ENCODE assay signal across 8 cellular contexts in genomic region chr6:151324079-151324825, GRCh38.
DNase-seq lines count a peak whose midpoint lies in the region; ATAC-seq and TF ChIP-seq lines count a peak whose summit lies in the region.

No MANE protein-coding gene starts in this region.

- ATAC-seq in HG03045 (IDR thresholded peaks at IDR 0.05; ENCODE audit: unreplicated experiment) (peak; percentile 69), GM18517 (IDR thresholded peaks at IDR 0.05; ENCODE audit: unreplicated experiment) (no peak)

- TF ChIP-seq CTCF in GM10266 (IDR thresholded peaks at IDR 0.05; ENCODE audit: control insufficient read depth, insufficient read depth, low read depth, missing control alignments), result peak; percentile 97
- peak; percentile 97 for TF ChIP-seq CTCF in cardiac fibroblast (IDR thresholded peaks at IDR 0.05; ENCODE audit: low read depth, low read length)

- H3K4me3 ChIP-seq in cardiac fibroblast (replicated peaks in 1 of 2; ENCODE audit: low read depth in 2 of 2, low read length in 2 of 2), result no peak overlapping the region

- DNase-seq in GM10266 (ENCODE audit: extremely low spot score), result peak; percentile 79
- DNase-seq in NCI-H226, result peak; percentile 86
- DNase-seq in activated CD4-positive, CD25-positive, alpha-beta regulatory T cell (lab: John Stamatoyannopoulos, UW), result peak; percentile 30 to 47 (median 39)
- peak; percentile 91 to 95 for DNase-seq in cardiac fibroblast (ENCODE audit: low read depth in 2 of 2)
- DNase-seq in kidney glomerular epithelial cell (lab: John Stamatoyannopoulos, UW), result peak; percentile 66
- peak; percentile 20 to 53 for DNase-seq in stimulated activated CD4-positive, alpha-beta T cell treated with anti-CD3 and anti-CD28 coated beads, Interleukin-1b, Interleukin-23, amount 100 ng/mL, for 1 hour (ENCODE audit: low read depth in 2 of 2)

Comparison
In these comparisons a context has a peak if more than half of its experiments do, and no peak if none do; other contexts are left out.
1. DNase-seq: peak in every context shown above with its lines; median percentile 93 in cardiac fibroblast; 86 in NCI-H226; 79 in GM10266; 66 in kidney glomerular epithelial cell; 39 in activated CD4-positive, CD25-positive, alpha-beta regulatory T cell; 36 in stimulated activated CD4-positive, alpha-beta T cell treated with anti-CD3 and anti-CD28 coated beads, Interleukin-1b, Interleukin-23, amount 100 ng/mL, for 1 hour.